In genomic region chr11:65260756-65261590, GRCh38 we compare ENCODE assay signal across 8 cellular contexts. TPM values are rescaled to one million over a fixed set of nuclear protein-coding genes. Genes with fewer than 3 reads are reported as not detected.
DNase-seq lines count a peak whose midpoint lies in the region; ATAC-seq and TF ChIP-seq lines count a peak whose summit lies in the region.

No MANE protein-coding gene starts in this region.

- H3K4me1 Mint-ChIP-seq in T-helper 2 cell treated with Interferon-gamma antibody and Interleukin-4, amounts not matched to agents 5 μg/mL and 100 μg/mL, for 36 hours (ENCODE audit: low read depth): peaks cover 23% of the 10 kb centered on the region
- peaks cover 24 to 34% of the 10 kb centered on the region in 2 donors for H3K4me1 Mint-ChIP-seq in effector memory CD8-positive, alpha-beta T cell (ENCODE audit: low read depth in 2 of 2)

- no peak for DNase-seq in T-helper 2 cell treated with Interferon-gamma antibody and Interleukin-4, amounts not matched to agents 5 μg/mL and 100 μg/mL, for 36 hours (ENCODE audit: low spot score)
- no peak for DNase-seq in T-helper 2 cell
- peak; percentile 59 for DNase-seq in NCI-H146 treated with DMSO at 0.1 percent for 48 hours (lab: John Stamatoyannopoulos, UW; ENCODE audit: unreplicated experiment)
- no peak for DNase-seq in effector memory CD8-positive, alpha-beta T cell
- no peak for DNase-seq in stimulated activated CD4-positive, alpha-beta T cell treated with anti-CD3 and anti-CD28 coated beads, Interleukin-1b, Interleukin-23, amount 100 ng/mL, for 48 hours
- DNase-seq in G401 (ENCODE audit: low spot score): no peak
- no peak for DNase-seq in islet precursor cell

- TF ChIP-seq CTCF in neutrophil (IDR thresholded peaks at IDR 0.05): no peak

- H3K27me3 Mint-ChIP-seq in T-helper 2 cell treated with Interferon-gamma antibody and Interleukin-4, amounts not matched to agents 5 μg/mL and 100 μg/mL, for 36 hours (ENCODE audit: low read depth): no peaks in the 10 kb centered on the region
- no peaks in the 10 kb centered on the region for H3K27me3 Mint-ChIP-seq in effector memory CD8-positive, alpha-beta T cell

- H3K4me3 ChIP-seq in neutrophil (ENCODE audit: low read depth in 1 of 2, low read length in 1 of 2): peak overlapping the region; percentile 91 to 95

- peaks cover 24% of the 10 kb centered on the region for H3K36me3 Mint-ChIP-seq in T-helper 2 cell treated with Interferon-gamma antibody and Interleukin-4, amounts not matched to agents 5 μg/mL and 100 μg/mL, for 36 hours (ENCODE audit: low read depth)
- H3K36me3 Mint-ChIP-seq in effector memory CD8-positive, alpha-beta T cell (ENCODE audit: insufficient read depth): peaks cover 5% of the 10 kb centered on the region

- H3K9me3 ChIP-seq in neutrophil: no peaks in the 10 kb centered on the region

- no peaks in the 10 kb centered on the region for H3K27me3 ChIP-seq in neutrophil

- in situ Hi-C loops in G401 (cut with HindIII; ENCODE audit: low sequenced_read_pairs): no loop called here

- H3K4me1 ChIP-seq in neutrophil (ENCODE audit: control insufficient read depth in 1 of 2, insufficient read depth in 1 of 2, low read depth in 1 of 2, low read length in 1 of 2): peaks cover 21 to 26% of the 10 kb centered on the region in 2 experiments

- peak overlapping the region; percentile 96 for H3K4me3 Mint-ChIP-seq in T-helper 2 cell treated with Interferon-gamma antibody and Interleukin-4, amounts not matched to agents 5 μg/mL and 100 μg/mL, for 36 hours
- peak overlapping the region; percentile 83 to 84 for H3K4me3 Mint-ChIP-seq in effector memory CD8-positive, alpha-beta T cell

- H3K27ac Mint-ChIP-seq in T-helper 2 cell treated with Interferon-gamma antibody and Interleukin-4, amounts not matched to agents 5 μg/mL and 100 μg/mL, for 36 hours: peak overlapping the region; percentile 89
- H3K27ac Mint-ChIP-seq in effector memory CD8-positive, alpha-beta T cell: peak overlapping the region; percentile 93 to 94

- peak overlapping the region; percentile 81 for H3K27ac ChIP-seq in neutrophil

- H3K36me3 ChIP-seq in neutrophil: no peaks in the 10 kb centered on the region

- H3K9me3 Mint-ChIP-seq in T-helper 2 cell treated with Interferon-gamma antibody and Interleukin-4, amounts not matched to agents 5 μg/mL and 100 μg/mL, for 36 hours: no peaks in the 10 kb centered on the region
- no peaks in the 10 kb centered on the region for H3K9me3 Mint-ChIP-seq in effector memory CD8-positive, alpha-beta T cell

- peak; percentile 38 for ATAC-seq in effector memory CD8-positive, alpha-beta T cell (replicated peaks)

RNA-seq across cellular contexts. Expression of gene POLA2, which starts 0.8 kb away (rescaled TPM):
- total RNA-seq in G401 (2014; rRNA removed; shearing (Covaris generic)): 10.8 and 19.4 TPM in 2 replicates

RNA-seq across cellular contexts. Expression of gene CDC42EP2, which starts 53.7 kb away (rescaled TPM):
- 4.6 TPM in 1 of 2 replicates, not detected in the other for total RNA-seq in G401 (2014; rRNA removed; shearing (Covaris generic))
